20 cellular contexts compared by ENCODE assay signal in genomic region chr11:276219-276618, GRCh38. TPM values are rescaled to one million over a fixed set of nuclear protein-coding genes. Genes with fewer than 3 reads are reported as not detected.
A peak's percentile ranks its signal among the peaks of the same experiment; 100 is the strongest.
DNase-seq lines count a peak whose midpoint lies in the region; ATAC-seq, FAIRE-seq and TF ChIP-seq lines count a peak whose summit lies in the region.
"Had no signal": no experiment of that assay in that cellular context is flagged by ENCODE, and none has a peak within 500 bp of the region (broad histone marks: within the 10 kb centered on the region; RNA-seq: fewer than 3 reads in every experiment).

No MANE protein-coding gene starts in this region.

- no peaks in the 10 kb centered on the region for H3K36me3 Mint-ChIP-seq in activated naive CD4-positive, alpha-beta T cell treated with anti-CD3 and anti-CD28 coated beads, Interleukin-2, amount 50 U/mL, for 24 hours
- peaks cover 45% of the 10 kb centered on the region for H3K36me3 Mint-ChIP-seq in activated naive CD4-positive, alpha-beta T cell treated with anti-CD3 and anti-CD28 coated beads, Interleukin-2, amount 10 ng/mL, durations not matched to agents 7 days and 5 days

- no peak overlapping the region for H3K27ac ChIP-seq in HEK293 (ENCODE audit: extremely low read depth, low read depth, low read length)
- H3K27ac ChIP-seq in K562 (ENCODE audit: extremely low read depth, low read depth, low read length) = peak overlapping the region; percentile 78; the same call in 1 of the 3 replicates
- H3K27ac ChIP-seq: GM23248 had no signal

- H3K4me1 ChIP-seq in HEK293 (ENCODE audit: control insufficient read depth, insufficient read depth, low read length) (no peaks in the 10 kb centered on the region), K562 (replicated peaks in 1 of 2; ENCODE audit: control insufficient read depth in 2 of 2, insufficient read depth in 2 of 2, low read length in 2 of 2) (peaks cover 10 to 32% of the 10 kb centered on the region in 2 experiments)

- no peaks in the 10 kb centered on the region for H4K20me1 ChIP-seq in K562 (replicated peaks; ENCODE audit: control insufficient read depth, insufficient read depth, low read length)

- no peaks in the 10 kb centered on the region for H3K9me3 ChIP-seq in HEK293 (ENCODE audit: control insufficient read depth, insufficient read depth, low read depth, low read length)
- peaks cover 12% of the 10 kb centered on the region for H3K9me3 ChIP-seq in K562 (replicated peaks; ENCODE audit: control insufficient read depth, insufficient read depth, low read depth, low read length)
- H3K9me3 ChIP-seq in MG63 = peaks cover 5% of the 10 kb centered on the region; the same call in 1 of the 2 replicates
- H3K9me3 ChIP-seq: Caco-2 had no signal

- FAIRE-seq in K562 (lab: Jason Lieb, UNC) = peak; percentile 57
- FAIRE-seq: G401.6, GM19239, H1 had no signal

- H3K79me2 ChIP-seq in K562 (ENCODE audit: control insufficient read depth, insufficient read depth, low read length) = no peaks in the 10 kb centered on the region

- in situ Hi-C loops in K562 (cut with MboI) = no loop called here

- H3K36me3 ChIP-seq in HEK293 (ENCODE audit: control insufficient read depth in 2 of 2, insufficient read depth in 1 of 2, low read length in 2 of 2) (no peaks in the 10 kb centered on the region), K562 (ENCODE audit: control insufficient read depth, insufficient read depth, low read length) (no peaks in the 10 kb centered on the region), MG63 (no peaks in the 10 kb centered on the region)

- H3K9me1 ChIP-seq in K562 (ENCODE audit: control insufficient read depth, insufficient read depth, low read length) = no peaks in the 10 kb centered on the region

- TF ChIP-seq CTCF in HEK293 (tag by site-specific recombination; IDR thresholded peaks at IDR 0.05) (no peak), K562 (IDR thresholded peaks at IDR 0.05 in 2 of 3, conservative IDR thresholded peaks at IDR 0.05 in 1 of 3; ENCODE audit: insufficient read depth in 2 of 3, low read depth in 1 of 3, low read length in 3 of 3) (no peak)

- H3K4me2 ChIP-seq in K562 (ENCODE audit: insufficient read depth, low read length) = no peak overlapping the region

- no peaks in the 10 kb centered on the region for H3K27me3 Mint-ChIP-seq in activated naive CD4-positive, alpha-beta T cell treated with anti-CD3 and anti-CD28 coated beads, Interleukin-2, amount 50 U/mL, for 24 hours
- H3K27me3 Mint-ChIP-seq in activated naive CD4-positive, alpha-beta T cell treated with anti-CD3 and anti-CD28 coated beads, Interleukin-2, amount 10 ng/mL, durations not matched to agents 7 days and 5 days = peaks cover 80% of the 10 kb centered on the region

- no peak for ATAC-seq in K562
- ATAC-seq: CD8-positive, alpha-beta T cell had no signal

- H3K27ac Mint-ChIP-seq in activated naive CD4-positive, alpha-beta T cell treated with anti-CD3 and anti-CD28 coated beads, Interleukin-2, amount 50 U/mL, for 24 hours = peak overlapping the region; percentile 87
- H3K27ac Mint-ChIP-seq in activated naive CD4-positive, alpha-beta T cell treated with anti-CD3 and anti-CD28 coated beads, Interleukin-2, amount 10 ng/mL, durations not matched to agents 7 days and 5 days = no peak overlapping the region

- intact Hi-C loops in K562 (cut with micrococcal nuclease) = no loop called here

- CTCF ChIA-PET in activated naive CD4-positive, alpha-beta T cell treated with anti-CD3 and anti-CD28 coated beads, Interleukin-2, amount 10 ng/mL, durations not matched to agents 7 days and 5 days (lab: Charles Lee) = interaction anchor here (1.1 kb wide), 1 partner anchor 26 kb away, joined by 3 read pairs; no protein-coding TSS in a partner anchor
- CTCF ChIA-PET in HEK293 (lab: Yijun Ruan, JAX) = interaction anchor here (0.6 to 4.0 kb wide), 2 partner anchors 25 to 86 kb away, joined by 3 to 28 read pairs; no protein-coding TSS in a partner anchor
- CTCF ChIA-PET in K562 (lab: Yijun Ruan, JAX; ENCODE audit: low intra/inter-chr PET ratio) = no interaction called here

- no TSS peak for BruUV-seq in K562 (replicated peaks; lab: Mats Ljungman, UMichigan)

- H3K9ac ChIP-seq in K562 (ENCODE audit: insufficient read depth in 1 of 2, low read depth in 2 of 2, low read length in 2 of 2) = no peak overlapping the region
- H3K9ac ChIP-seq: GM23248 had no signal

- DNase-seq in activated naive CD4-positive, alpha-beta T cell treated with anti-CD3 and anti-CD28 coated beads, Interleukin-2, amount 10 ng/mL, durations not matched to agents 7 days and 5 days = no peak
- no peak for DNase-seq in K562 (ENCODE audit: extremely low read depth in 1 of 4, low spot score in 3 of 4)
- no peak for DNase-seq in MG63
- DNase-seq in NCI-H226 = no peak
- DNase-seq: C1 segment of cervical spinal cord, Caco-2, DMS153, DND-41, GM23248, H7, HCEC 1CT had no signal

- H3K4me1 Mint-ChIP-seq in activated naive CD4-positive, alpha-beta T cell treated with anti-CD3 and anti-CD28 coated beads, Interleukin-2, amount 50 U/mL, for 24 hours = peaks cover 21% of the 10 kb centered on the region
- peaks cover 40% of the 10 kb centered on the region for H3K4me1 Mint-ChIP-seq in activated naive CD4-positive, alpha-beta T cell treated with anti-CD3 and anti-CD28 coated beads, Interleukin-2, amount 10 ng/mL, durations not matched to agents 7 days and 5 days

- TF ChIP-seq RAD21 in K562 (CRISPR knock-in tag; conservative IDR thresholded peaks at IDR 0.05 in 1 of 2, IDR thresholded peaks at IDR 0.05 in 1 of 2) = no peak

- TF ChIP-seq EP300 in K562 (IDR thresholded peaks at IDR 0.05; ENCODE audit: low read length) = no peak

- H3K9me3 Mint-ChIP-seq in activated naive CD4-positive, alpha-beta T cell treated with anti-CD3 and anti-CD28 coated beads, Interleukin-2, amount 50 U/mL, for 24 hours = no peaks in the 10 kb centered on the region
- peaks cover 10% of the 10 kb centered on the region for H3K9me3 Mint-ChIP-seq in activated naive CD4-positive, alpha-beta T cell treated with anti-CD3 and anti-CD28 coated beads, Interleukin-2, amount 10 ng/mL, durations not matched to agents 7 days and 5 days

- POLR2A ChIA-PET in HEK293 (lab: Yijun Ruan, JAX) (no interaction called here), K562 (lab: Yijun Ruan, JAX) (no interaction called here)

- H3K4me3 Mint-ChIP-seq in activated naive CD4-positive, alpha-beta T cell treated with anti-CD3 and anti-CD28 coated beads, Interleukin-2, amount 50 U/mL, for 24 hours = no peak overlapping the region
- no peak overlapping the region for H3K4me3 Mint-ChIP-seq in activated naive CD4-positive, alpha-beta T cell treated with anti-CD3 and anti-CD28 coated beads, Interleukin-2, amount 10 ng/mL, durations not matched to agents 7 days and 5 days
- H3K4me3 Mint-ChIP-seq: CD8-positive, alpha-beta T cell had no signal

- H3K4me3 ChIP-seq in HEK293 (ENCODE audit: low read depth, low read length) (no peak overlapping the region), K562 (no peak overlapping the region), MG63 (no peak overlapping the region)
- H3K4me3 ChIP-seq: GM23248 had no signal

- H3K27me3 ChIP-seq in K562 (ENCODE audit: control insufficient read depth in 2 of 2, insufficient read depth in 2 of 2, low read length in 2 of 2) = no peaks in the 10 kb centered on the region
- H3K27me3 ChIP-seq in MG63 = peaks cover 22% of the 10 kb centered on the region

- H2AFZ ChIP-seq in K562 (ENCODE audit: low read depth, low read length) = no peak overlapping the region
- H2AFZ ChIP-seq: GM23248 had no signal

- TF ChIP-seq POLR2A in K562 (conservative IDR thresholded peaks at IDR 0.05) = no peak

RNA-seq across cellular contexts. Expression of gene NLRP6, which starts 2.0 kb away (rescaled TPM):
- total RNA-seq in K562 (2011; cell fraction: chromatin; rRNA removed; ENCODE audit: low replicate concordance) = 0.51 TPM in 1 of 2 replicates, not detected in the other
- total RNA-seq in K562 (2011; cell fraction: nucleolus; rRNA removed) = 0.26 and 0.67 TPM in 2 replicates
- total RNA-seq in K562 (2011; cell fraction: nucleoplasm; rRNA removed) = 0.22 and 0.46 TPM in 2 replicates
- total RNA-seq in K562 (2014; rRNA removed) = 0.08 and 0.14 TPM in 2 replicates
- not detected in 2 replicates for total RNA-seq in K562 (2014; rRNA removed; fragmentation: Illumina TruSeq; extraction: Trizol)
- not detected in 2 replicates for total RNA-seq in K562 (2015; rRNA removed; fragmentation: Illumina TruSeq; extraction: Trizol)
- total RNA-seq in K562 (2021) = 0.18 TPM in 1 of 2 replicates, not detected in the other
- 0.03 TPM in 1 of 2 replicates, not detected in the other for polyA plus RNA-seq in K562 (2011; rRNA removed)
- 0.03 TPM in 1 of 2 replicates, not detected in the other for polyA plus RNA-seq in K562 (2011; cell fraction: cytosol; rRNA removed)
- polyA plus RNA-seq in K562 (2011; cell fraction: nucleus; rRNA removed) = 0.06 TPM in 2 replicates
- 0.42 and 0.73 TPM in 2 replicates for polyA plus RNA-seq in K562 (2012)
- polyA plus RNA-seq in K562 (2014; fragmentation: Illumina TruSeq; extraction: Trizol) = not detected in 2 replicates
- polyA plus RNA-seq in K562 (2014; fragmentation: Nextera tagmentation; extraction: Ambion mirVana) = not detected
- polyA plus RNA-seq in K562 (2014; rRNA removed) = 0.15 and 0.16 TPM in 2 replicates
- polyA minus RNA-seq in K562 (2011; rRNA and poly(A)+ RNA removed) = not detected in 2 replicates
- not detected in 2 replicates for polyA minus RNA-seq in K562 (2011; cell fraction: cytosol; rRNA and poly(A)+ RNA removed)
- 0.11 TPM in 1 of 2 replicates, not detected in the other for polyA minus RNA-seq in K562 (2011; cell fraction: nucleus; rRNA and poly(A)+ RNA removed)
- not detected in 2 replicates for total RNA-seq in MG63 (2014; rRNA removed; shearing (Covaris generic); ENCODE audit: low replicate concordance)
- total RNA-seq: A172, A673, Caco-2, GM23248, H1 had no signal
- polyA plus RNA-seq: BJ, GM23248, H1 had no signal

RNA-seq across cellular contexts. Expression of gene PGGHG, which starts 12.7 kb away (rescaled TPM):
- total RNA-seq in K562 (2011; cell fraction: chromatin; rRNA removed; ENCODE audit: low replicate concordance) = 121 and 331 TPM in 2 replicates
- 233 and 250 TPM in 2 replicates for total RNA-seq in K562 (2011; cell fraction: nucleolus; rRNA removed)
- total RNA-seq in K562 (2011; cell fraction: nucleoplasm; rRNA removed) = 139 and 152 TPM in 2 replicates
- total RNA-seq in K562 (2014; rRNA removed) (25.7 and 34.3 TPM in 2 replicates), K562 (2014; rRNA removed; fragmentation: Illumina TruSeq; extraction: Trizol) (3.3 and 5.1 TPM in 2 replicates), K562 (2015; rRNA removed; fragmentation: Illumina TruSeq; extraction: Trizol) (13.8 and 15.2 TPM in 2 replicates), K562 (2021) (55.9 and 73.1 TPM in 2 replicates)
- polyA plus RNA-seq in K562 (2011; rRNA removed) (18.1 and 48.0 TPM in 2 replicates), K562 (2014; fragmentation: Illumina TruSeq; extraction: Trizol) (18.3 and 23.2 TPM in 2 replicates), K562 (2014; fragmentation: Nextera tagmentation; extraction: Ambion mirVana) (under 1 TPM; 0.38 to 0.84 TPM), K562 (2014; rRNA removed) (74.2 and 85.1 TPM in 2 replicates)
- 11.1 and 18.3 TPM in 2 replicates for polyA plus RNA-seq in K562 (2011; cell fraction: cytosol; rRNA removed)
- polyA plus RNA-seq in K562 (2011; cell fraction: nucleus; rRNA removed) = 636 and 650 TPM in 2 replicates
- polyA plus RNA-seq in K562 (2012) = 54.9 and 131 TPM in 2 replicates
- polyA minus RNA-seq in K562 (2011; rRNA and poly(A)+ RNA removed) = 2.3 TPM in 2 replicates
- 4.9 and 8.6 TPM in 2 replicates for polyA minus RNA-seq in K562 (2011; cell fraction: cytosol; rRNA and poly(A)+ RNA removed)
- 43.4 and 50.0 TPM in 2 replicates for polyA minus RNA-seq in K562 (2011; cell fraction: nucleus; rRNA and poly(A)+ RNA removed)
- total RNA-seq in MG63 (2014; rRNA removed; shearing (Covaris generic); ENCODE audit: low replicate concordance) = 1.9 and 6.2 TPM in 2 replicates

RNA-seq across cellular contexts. Expression of gene IFITM5, which starts 23.1 kb away (rescaled TPM):
- not detected in 2 replicates for total RNA-seq in K562 (2011; cell fraction: chromatin; rRNA removed; ENCODE audit: low replicate concordance)
- total RNA-seq in K562 (2011; cell fraction: nucleolus; rRNA removed) = not detected in 2 replicates
- total RNA-seq in K562 (2011; cell fraction: nucleoplasm; rRNA removed) = not detected in 2 replicates
- total RNA-seq in K562 (2014; rRNA removed) (not detected in 2 replicates), K562 (2014; rRNA removed; fragmentation: Illumina TruSeq; extraction: Trizol) (not detected in 2 replicates), K562 (2015; rRNA removed; fragmentation: Illumina TruSeq; extraction: Trizol) (not detected in 2 replicates), K562 (2021) (not detected in 2 replicates)
- polyA plus RNA-seq in K562 (2011; rRNA removed) (not detected in 2 replicates), K562 (2014; fragmentation: Illumina TruSeq; extraction: Trizol) (not detected in 2 replicates), K562 (2014; fragmentation: Nextera tagmentation; extraction: Ambion mirVana) (not detected), K562 (2014; rRNA removed) (0.19 TPM in 1 of 2 replicates, not detected in the other)
- polyA plus RNA-seq in K562 (2011; cell fraction: cytosol; rRNA removed) = not detected in 2 replicates
- polyA plus RNA-seq in K562 (2011; cell fraction: nucleus; rRNA removed) = not detected in 2 replicates
- polyA plus RNA-seq in K562 (2012) = not detected in 2 replicates
- polyA minus RNA-seq in K562 (2011; rRNA and poly(A)+ RNA removed) = not detected in 2 replicates
- polyA minus RNA-seq in K562 (2011; cell fraction: cytosol; rRNA and poly(A)+ RNA removed) = not detected in 2 replicates
- polyA minus RNA-seq in K562 (2011; cell fraction: nucleus; rRNA and poly(A)+ RNA removed) = not detected in 2 replicates
- not detected in 2 replicates for total RNA-seq in MG63 (2014; rRNA removed; shearing (Covaris generic); ENCODE audit: low replicate concordance)
- total RNA-seq: A172; A673; Caco-2; CD8-positive, alpha-beta T cell; GM23248; H1; H7 had no signal
- polyA plus RNA-seq: BJ, GM23248, H1 had no signal

RNA-seq across cellular contexts. Expression of gene IFITM2, which starts 31.4 kb away (rescaled TPM):
- 6.5 and 20.8 TPM in 2 replicates for total RNA-seq in K562 (2011; cell fraction: chromatin; rRNA removed; ENCODE audit: low replicate concordance)
- 47.0 and 138 TPM in 2 replicates for total RNA-seq in K562 (2011; cell fraction: nucleolus; rRNA removed)
- 31.5 and 44.9 TPM in 2 replicates for total RNA-seq in K562 (2011; cell fraction: nucleoplasm; rRNA removed)
- total RNA-seq in K562 (2014; rRNA removed) (52.8 and 187 TPM in 2 replicates), K562 (2014; rRNA removed; fragmentation: Illumina TruSeq; extraction: Trizol) (137 and 145 TPM in 2 replicates), K562 (2015; rRNA removed; fragmentation: Illumina TruSeq; extraction: Trizol) (290 and 356 TPM in 2 replicates), K562 (2021) (693 and 698 TPM in 2 replicates)
- polyA plus RNA-seq in K562 (2011; rRNA removed) (205 and 655 TPM in 2 replicates), K562 (2014; fragmentation: Illumina TruSeq; extraction: Trizol) (472 and 547 TPM in 2 replicates), K562 (2014; fragmentation: Nextera tagmentation; extraction: Ambion mirVana) (1,000 to 10,000 TPM; 3,629 to 4,872 TPM), K562 (2014; rRNA removed) (255 and 328 TPM in 2 replicates)
- polyA plus RNA-seq in K562 (2011; cell fraction: cytosol; rRNA removed) = 600 and 1,150 TPM in 2 replicates
- polyA plus RNA-seq in K562 (2011; cell fraction: nucleus; rRNA removed) = 59.9 and 198 TPM in 2 replicates
- 488 and 506 TPM in 2 replicates for polyA plus RNA-seq in K562 (2012)
- 69.9 and 190 TPM in 2 replicates for polyA minus RNA-seq in K562 (2011; rRNA and poly(A)+ RNA removed)
- polyA minus RNA-seq in K562 (2011; cell fraction: cytosol; rRNA and poly(A)+ RNA removed) = 143 and 401 TPM in 2 replicates
- 14.8 and 71.3 TPM in 2 replicates for polyA minus RNA-seq in K562 (2011; cell fraction: nucleus; rRNA and poly(A)+ RNA removed)
- total RNA-seq in MG63 (2014; rRNA removed; shearing (Covaris generic); ENCODE audit: low replicate concordance) = 35.8 and 50.4 TPM in 2 replicates

RNA-seq across cellular contexts. Expression of gene IFITM1, which starts 37.6 kb away (rescaled TPM):
- total RNA-seq in K562 (2011; cell fraction: chromatin; rRNA removed; ENCODE audit: low replicate concordance) = 394 and 929 TPM in 2 replicates
- total RNA-seq in K562 (2011; cell fraction: nucleolus; rRNA removed) = 1,445 and 1,483 TPM in 2 replicates
- total RNA-seq in K562 (2011; cell fraction: nucleoplasm; rRNA removed) = 1,061 and 1,262 TPM in 2 replicates
- total RNA-seq in K562 (2014; rRNA removed) (793 and 818 TPM in 2 replicates), K562 (2014; rRNA removed; fragmentation: Illumina TruSeq; extraction: Trizol) (572 and 787 TPM in 2 replicates), K562 (2015; rRNA removed; fragmentation: Illumina TruSeq; extraction: Trizol) (979 and 985 TPM in 2 replicates), K562 (2021) (691 and 717 TPM in 2 replicates)
- polyA plus RNA-seq in K562 (2011; rRNA removed) (900 and 1,311 TPM in 2 replicates), K562 (2014; fragmentation: Illumina TruSeq; extraction: Trizol) (1,966 and 1,984 TPM in 2 replicates), K562 (2014; fragmentation: Nextera tagmentation; extraction: Ambion mirVana) (1,000 to 10,000 TPM; 4,252 to 5,579 TPM), K562 (2014; rRNA removed) (974 and 999 TPM in 2 replicates)
- polyA plus RNA-seq in K562 (2011; cell fraction: cytosol; rRNA removed) = 2,724 and 2,737 TPM in 2 replicates
- polyA plus RNA-seq in K562 (2011; cell fraction: nucleus; rRNA removed) = 780 and 1,049 TPM in 2 replicates
- polyA plus RNA-seq in K562 (2012) = 1,084 and 1,212 TPM in 2 replicates
- 752 and 801 TPM in 2 replicates for polyA minus RNA-seq in K562 (2011; rRNA and poly(A)+ RNA removed)
- polyA minus RNA-seq in K562 (2011; cell fraction: cytosol; rRNA and poly(A)+ RNA removed) = 577 and 662 TPM in 2 replicates
- polyA minus RNA-seq in K562 (2011; cell fraction: nucleus; rRNA and poly(A)+ RNA removed) = 139 and 266 TPM in 2 replicates
- 26.5 and 62.6 TPM in 2 replicates for total RNA-seq in MG63 (2014; rRNA removed; shearing (Covaris generic); ENCODE audit: low replicate concordance)
